In genomic region chrX:101977091-101977490, GRCh38 we compare ENCODE assay signal across 24 cellular contexts. TPM values are rescaled to one million over a fixed set of nuclear protein-coding genes. Genes with fewer than 3 reads are reported as not detected.
"Had no signal": no experiment of that assay in that cellular context is flagged by ENCODE, and none has a peak within 500 bp of the region (broad histone marks: within the 10 kb centered on the region; RNA-seq: fewer than 3 reads in every experiment).

No MANE protein-coding gene starts in this region.

- H3K27ac ChIP-seq: ascending aorta, brain microvascular endothelial cell, neutrophil, right lobe of liver, skin epidermis, testis, transverse colon, VCaP had no signal

- H3K9me3 ChIP-seq: ascending aorta, neutrophil, right lobe of liver, testis, transverse colon had no signal

- H3K4me1 Mint-ChIP-seq: activated naive CD8-positive, alpha-beta T cell treated with anti-CD3 and anti-CD28 coated beads, Interleukin-2, amount 10 ng/mL, durations not matched to agents 7 days and 5 days; mesothelial cell of epicardium; naive B cell; nephron progenitor cell had no signal

- H3K4me3 Mint-ChIP-seq: activated naive CD8-positive, alpha-beta T cell treated with anti-CD3 and anti-CD28 coated beads, Interleukin-2, amount 10 ng/mL, durations not matched to agents 7 days and 5 days; mesothelial cell of epicardium; naive B cell; nephron progenitor cell had no signal

- H3K4me3 ChIP-seq: ascending aorta, right lobe of liver, skin epidermis, testis, transverse colon had no signal

- H3K36me3 Mint-ChIP-seq: activated naive CD8-positive, alpha-beta T cell treated with anti-CD3 and anti-CD28 coated beads, Interleukin-2, amount 10 ng/mL, durations not matched to agents 7 days and 5 days; mesothelial cell of epicardium; naive B cell had no signal

- H3K36me3 ChIP-seq: ascending aorta, brain microvascular endothelial cell, neutrophil, right lobe of liver, transverse colon had no signal

- ATAC-seq: esophagus mucosa; left cardiac atrium; right lobe of liver; stimulated activated naive CD8-positive, alpha-beta T cell treated with anti-CD3 and anti-CD28 coated beads, Interleukin-15, Interleukin-2, amounts not matched to agents 100 U/mL and 50 U/mL, for 24 hours had no signal

- H3K4me1 ChIP-seq: ascending aorta, right lobe of liver, testis, transverse colon had no signal

- DNase-seq: activated CD4-positive, alpha-beta T cell treated with anti-CD3 and anti-CD28 coated beads for 4 hours; activated CD4-positive, alpha-beta T cell treated with anti-CD3 and anti-CD28 coated beads, Interleukin-2, amount 50 U/mL, for 4 hours; activated effector memory CD4-positive, alpha-beta T cell treated with Interleukin-2 at 50 U/mL for 16 hours; activated naive CD4-positive, alpha-beta T cell treated with Interleukin-2 at 50 U/mL for 16 hours; activated naive CD8-positive, alpha-beta T cell treated with anti-CD3 and anti-CD28 coated beads, Interleukin-2, amount 10 ng/mL, durations not matched to agents 7 days and 5 days; brain microvascular endothelial cell; cortex of kidney; islet precursor cell; left cardiac atrium; mammary epithelial cell; naive B cell; nephron progenitor cell; right lobe of liver; stimulated activated CD4-positive, alpha-beta T cell treated with anti-CD3 and anti-CD28 coated beads, Interleukin-12 subunit alpha, Interleukin-12 subunit beta, amount 100 ng/mL, for 4 hours; stimulated activated CD4-positive, alpha-beta T cell treated with anti-CD3 and anti-CD28 coated beads, Interleukin-4, amount 100 ng/mL, for 1 hour; stimulated activated naive CD8-positive, alpha-beta T cell treated with anti-CD3 and anti-CD28 coated beads, Interleukin-15, Interleukin-2, amounts not matched to agents 100 U/mL and 50 U/mL, for 24 hours; testis; transverse colon had no signal

- H3K27ac Mint-ChIP-seq: activated naive CD8-positive, alpha-beta T cell treated with anti-CD3 and anti-CD28 coated beads, Interleukin-2, amount 10 ng/mL, durations not matched to agents 7 days and 5 days; mesothelial cell of epicardium; naive B cell; nephron progenitor cell had no signal

- H3K27me3 ChIP-seq: ascending aorta, brain microvascular endothelial cell, neutrophil, testis, transverse colon had no signal

RNA-seq across cellular contexts. Expression of gene ZMAT1, which starts 45.3 kb away (rescaled TPM):
- polyA plus RNA-seq: mammary epithelial cell had no signal
